Comparison of ENCODE assay signal across 1 cellular context in the genomic region with DNA sequence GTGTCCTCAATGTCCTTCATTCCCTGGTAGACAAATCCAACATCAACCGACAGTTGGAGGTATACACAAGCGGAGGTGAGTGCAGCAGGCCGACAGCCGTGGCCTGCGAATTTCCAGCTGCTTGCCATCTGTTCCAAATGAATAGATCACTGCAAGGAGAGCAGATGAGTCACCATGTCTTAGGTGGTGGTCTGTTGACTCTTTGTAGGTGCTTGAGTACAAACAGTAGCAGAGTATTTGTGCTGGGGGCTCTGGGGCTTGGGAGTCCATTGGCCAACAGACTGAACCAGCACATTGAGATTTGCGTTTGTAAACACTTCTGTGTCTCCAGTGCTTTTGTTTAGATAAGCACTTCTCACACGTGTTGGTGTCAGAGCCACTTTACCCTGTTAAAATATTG.
TF ChIP-seq lines count a peak whose summit lies in the region.

No MANE protein-coding gene starts in this region.

TF ChIP-seq in IMR-90, 13 proteins besides CTCF, POLR2A, EP300 and RAD21:
- TF ChIP-seq RFX5 (IDR thresholded peaks at IDR 0.05; ENCODE audit: low read depth, low read length), result no peak
- no peak for TF ChIP-seq MAFK (IDR thresholded peaks at IDR 0.05; ENCODE audit: low read depth, low read length)
- no peak for TF ChIP-seq NFE2L2 (IDR thresholded peaks at IDR 0.05; ENCODE audit: low read depth, low read length)
- TF ChIP-seq, protein P1, sequence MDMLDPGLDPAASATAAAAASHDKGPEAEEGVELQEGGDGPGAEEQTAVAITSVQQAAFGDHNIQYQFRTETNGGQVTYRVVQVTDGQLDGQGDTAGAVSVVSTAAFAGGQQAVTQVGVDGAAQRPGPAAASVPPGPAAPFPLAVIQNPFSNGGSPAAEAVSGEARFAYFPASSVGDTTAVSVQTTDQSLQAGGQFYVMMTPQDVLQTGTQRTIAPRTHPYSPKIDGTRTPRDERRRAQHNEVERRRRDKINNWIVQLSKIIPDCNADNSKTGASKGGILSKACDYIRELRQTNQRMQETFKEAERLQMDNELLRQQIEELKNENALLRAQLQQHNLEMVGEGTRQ (IDR thresholded peaks at IDR 0.05; ENCODE audit: low read depth, low read length), result no peak
- TF ChIP-seq, protein P2, sequence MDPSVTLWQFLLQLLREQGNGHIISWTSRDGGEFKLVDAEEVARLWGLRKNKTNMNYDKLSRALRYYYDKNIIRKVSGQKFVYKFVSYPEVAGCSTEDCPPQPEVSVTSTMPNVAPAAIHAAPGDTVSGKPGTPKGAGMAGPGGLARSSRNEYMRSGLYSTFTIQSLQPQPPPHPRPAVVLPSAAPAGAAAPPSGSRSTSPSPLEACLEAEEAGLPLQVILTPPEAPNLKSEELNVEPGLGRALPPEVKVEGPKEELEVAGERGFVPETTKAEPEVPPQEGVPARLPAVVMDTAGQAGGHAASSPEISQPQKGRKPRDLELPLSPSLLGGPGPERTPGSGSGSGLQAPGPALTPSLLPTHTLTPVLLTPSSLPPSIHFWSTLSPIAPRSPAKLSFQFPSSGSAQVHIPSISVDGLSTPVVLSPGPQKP (IDR thresholded peaks at IDR 0.05; ENCODE audit: borderline replicate concordance, low read depth, low read length), result no peak
- no peak for TF ChIP-seq CEBPB (IDR thresholded peaks at IDR 0.05; ENCODE audit: low read depth, low read length)
- no peak for TF ChIP-seq SMC3 (IDR thresholded peaks at IDR 0.05; ENCODE audit: low read depth, low read length)
- TF ChIP-seq MXI1 (IDR thresholded peaks at IDR 0.05; ENCODE audit: borderline replicate concordance, low read depth, low read length), result no peak
- TF ChIP-seq RCOR1 (IDR thresholded peaks at IDR 0.05; ENCODE audit: insufficient replicate concordance, low read length), result no peak
- no peak for TF ChIP-seq FOS (IDR thresholded peaks at IDR 0.05; ENCODE audit: low read depth, low read length)
- no peak for TF ChIP-seq BHLHE40 (IDR thresholded peaks at IDR 0.05; ENCODE audit: low read depth, low read length)
- TF ChIP-seq CHD1 (IDR thresholded peaks at IDR 0.05; ENCODE audit: low read depth, low read length), result no peak
TF ChIP-seq in IMR-90: peak in this region for 0.
